ENCODE assay signal across 24 cellular contexts in the genomic region with DNA sequence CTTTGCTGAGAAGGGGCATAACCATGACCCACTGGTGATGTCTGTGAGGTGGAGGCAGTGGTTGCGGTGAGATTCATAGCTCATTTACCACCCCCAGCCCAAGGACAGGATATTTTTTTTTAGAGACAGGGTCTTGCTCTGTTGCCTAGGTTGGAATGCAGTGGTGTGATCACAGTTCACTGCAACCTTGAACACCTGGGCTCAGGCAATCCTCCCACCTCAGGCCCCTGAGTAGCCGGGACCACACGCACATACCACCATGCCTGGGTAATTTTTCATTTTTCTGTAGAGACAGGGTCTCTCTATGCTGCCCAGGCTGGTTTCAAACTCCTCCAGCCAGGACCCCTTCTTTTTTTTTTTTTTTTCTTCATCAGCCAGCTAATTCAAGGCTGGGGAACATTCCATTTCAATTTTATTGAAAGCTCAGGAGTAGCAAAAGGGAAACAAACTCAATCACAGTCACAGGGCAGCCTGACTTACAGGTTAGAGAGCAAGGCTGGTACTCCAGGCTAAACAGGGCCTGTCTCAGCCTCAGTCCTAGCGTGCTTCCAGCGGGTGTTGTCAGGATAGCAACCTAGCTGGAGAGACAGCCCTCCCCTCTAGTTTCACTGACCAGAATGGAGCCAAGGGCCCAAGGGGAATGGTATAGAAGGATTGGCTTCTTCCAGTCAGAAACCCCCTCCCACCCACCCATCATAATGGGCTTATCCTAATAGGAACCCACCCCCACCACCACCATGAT.
DNase-seq lines count a peak whose midpoint lies in the region; ATAC-seq, FAIRE-seq and TF ChIP-seq lines count a peak whose summit lies in the region.
"Had no signal": no experiment of that assay in that cellular context is flagged by ENCODE, and none has a peak within 500 bp of the region (broad histone marks: within the 10 kb centered on the region; RNA-seq: fewer than 3 reads in every experiment).

No MANE protein-coding gene starts in this region.

- BruUV-seq in K562 (replicated peaks; lab: Mats Ljungman, UMichigan), result no TSS peak

- no peaks in the 10 kb centered on the region for H3K79me2 ChIP-seq in K562 (ENCODE audit: control insufficient read depth, insufficient read depth, low read length)

- TF ChIP-seq RAD21 in K562 (CRISPR knock-in tag; conservative IDR thresholded peaks at IDR 0.05 in 1 of 2, IDR thresholded peaks at IDR 0.05 in 1 of 2), result no peak

- DNase-seq in activated CD8-positive, alpha-beta memory T cell treated with anti-CD3 and anti-CD28 coated beads, Interleukin-2, amount 10 ng/mL, durations not matched to agents 7 days and 5 days, result peak; percentile 12
- no peak for DNase-seq in activated CD8-positive, alpha-beta memory T cell treated with anti-CD3 and anti-CD28 coated beads, Interleukin-2, amount 50 U/mL, for 48 hours
- no peak for DNase-seq in K562 (ENCODE audit: extremely low read depth in 1 of 4, low spot score in 3 of 4)
- no peak for DNase-seq in neuronal stem cell (ENCODE audit: low spot score)
- no peak for DNase-seq in DMS153 (lab: John Stamatoyannopoulos, UW)
- no peak for DNase-seq in activated gamma-delta T cell (lab: John Stamatoyannopoulos, UW)
- DNase-seq in SKM-1 treated with dmso at 0.1 percent for 144 hours (lab: John Stamatoyannopoulos, UW; ENCODE audit: unreplicated experiment), result no peak
- no peak for DNase-seq in NCI-H69 (lab: John Stamatoyannopoulos, UW)
- DNase-seq: 8988T, ACHN, Calu3, H9, HFFc6, Kasumi-1, MV-4-11, NCI-H1105, NCI-H1436 treated with DMSO at 0.1 percent for 48 hours, NCI-H187 treated with DMSO at 0.1 percent for 48 hours, NCI-H446, NCI-H524 treated with DMSO at 0.1 percent for 48 hours, SHP77 treated with DMSO at 0.1 percent for 48 hours had no signal

- no peak overlapping the region for H2AK5ac ChIP-seq in neuronal stem cell (ENCODE audit: low read depth, low read length)

- H3K79me1 ChIP-seq in neuronal stem cell (ENCODE audit: low read depth, low read length), result no peaks in the 10 kb centered on the region

- peak overlapping the region; percentile 87 for H3K18ac ChIP-seq in neuronal stem cell (ENCODE audit: low read length)

- H3K9me1 ChIP-seq in K562 (ENCODE audit: control insufficient read depth, insufficient read depth, low read length), result no peaks in the 10 kb centered on the region

- H4K91ac ChIP-seq in neuronal stem cell (ENCODE audit: low read depth, low read length, poor library complexity), result no peak overlapping the region

- H2BK5ac ChIP-seq in neuronal stem cell (ENCODE audit: low read length), result no peak overlapping the region

- H2BK120ac ChIP-seq in neuronal stem cell (ENCODE audit: low read depth, low read length), result peak overlapping the region; percentile 77

- H3K23ac ChIP-seq in neuronal stem cell (ENCODE audit: low read depth, low read length, poor library complexity), result peak overlapping the region; percentile 77

- H3K27me3 Mint-ChIP-seq in activated CD8-positive, alpha-beta memory T cell treated with anti-CD3 and anti-CD28 coated beads, Interleukin-2, amount 10 ng/mL, durations not matched to agents 7 days and 5 days, result peaks cover 14% of the 10 kb centered on the region

- H3K36me3 Mint-ChIP-seq in activated CD8-positive, alpha-beta memory T cell treated with anti-CD3 and anti-CD28 coated beads, Interleukin-2, amount 10 ng/mL, durations not matched to agents 7 days and 5 days, result no peaks in the 10 kb centered on the region

- no peak overlapping the region for H3K4me3 Mint-ChIP-seq in activated CD8-positive, alpha-beta memory T cell treated with anti-CD3 and anti-CD28 coated beads, Interleukin-2, amount 10 ng/mL, durations not matched to agents 7 days and 5 days
- H3K4me3 Mint-ChIP-seq: GM23338, H9, HFFc6 had no signal

- H3K4me1 ChIP-seq in K562 (replicated peaks in 1 of 2; ENCODE audit: control insufficient read depth in 2 of 2, insufficient read depth in 2 of 2, low read length in 2 of 2) (peaks cover 0 to 4% of the 10 kb centered on the region in 2 experiments; a peak in 1 of 5 replicates), neuronal stem cell (ENCODE audit: control insufficient read depth in 2 of 2, insufficient read depth in 1 of 2, low read depth in 1 of 2, low read length in 2 of 2) (peaks cover 0 to 3% of the 10 kb centered on the region in 2 donors)

- no peak overlapping the region for H3K4ac ChIP-seq in neuronal stem cell (ENCODE audit: low read length)

- H3K36me3 ChIP-seq in K562 (ENCODE audit: control insufficient read depth, insufficient read depth, low read length) (no peaks in the 10 kb centered on the region), neuronal stem cell (replicated peaks in 1 of 2; ENCODE audit: control insufficient read depth in 2 of 2, insufficient read depth in 2 of 2, low read length in 2 of 2) (no peaks in the 10 kb centered on the region)

- no peak overlapping the region for H2BK12ac ChIP-seq in neuronal stem cell (ENCODE audit: low read length)

- in situ Hi-C loops in K562 (cut with MboI), result no loop called here

- no peaks in the 10 kb centered on the region for H4K20me1 ChIP-seq in K562 (replicated peaks; ENCODE audit: control insufficient read depth, insufficient read depth, low read length)

- 9% methylated on average over 5 of the region's 5 CpGs for WGBS in K562 (ENCODE audit: insufficient coverage, low coverage, missing lambda C conversion rate)
- WGBS in neuronal stem cell (ENCODE audit: extremely low coverage in 2 of 2, insufficient read length in 2 of 2, insufficient replicate concordance in 1 of 2), 2 donors, result no CpG with 5 or more reads among the region's 5 CpGs

- H3K9ac ChIP-seq in K562 (ENCODE audit: insufficient read depth in 1 of 2, low read depth in 2 of 2, low read length in 2 of 2) (no peak overlapping the region), neuronal stem cell (ENCODE audit: low read depth, low read length, poor library complexity) (no peak overlapping the region)

- ATAC-seq in activated CD8-positive, alpha-beta memory T cell treated with anti-CD3 and anti-CD28 coated beads, Interleukin-2, amount 10 ng/mL, durations not matched to agents 7 days and 5 days, result no peak
- ATAC-seq in K562, result peak; percentile 71
- ATAC-seq: Panc1 had no signal

- H2BK15ac ChIP-seq in neuronal stem cell (ENCODE audit: low read length), result peak overlapping the region; percentile 81

- intact Hi-C loops in K562 (cut with micrococcal nuclease), result loop anchor here (10.0 kb wide), 1 partner anchor 334 kb away; no protein-coding TSS in a partner anchor

- TF ChIP-seq POLR2A in K562 (conservative IDR thresholded peaks at IDR 0.05), result no peak

- H3K27me3 ChIP-seq in K562 (ENCODE audit: control insufficient read depth in 2 of 2, insufficient read depth in 2 of 2, low read length in 2 of 2) (peaks cover 62 to 73% of the 10 kb centered on the region in 2 experiments), neuronal stem cell (ENCODE audit: control insufficient read depth in 3 of 3, insufficient read depth in 3 of 3, low read depth in 1 of 3, low read length in 3 of 3) (peaks cover 0 to 6% (median 0%) of the 10 kb centered on the region in 3 experiments)

- CTCF ChIA-PET in activated CD8-positive, alpha-beta memory T cell treated with anti-CD3 and anti-CD28 coated beads, Interleukin-2, amount 10 ng/mL, durations not matched to agents 7 days and 5 days (lab: Charles Lee), result interaction anchor here (0.6 kb wide), 1 partner anchor 336 kb away, joined by 3 read pairs; no protein-coding TSS in a partner anchor
- CTCF ChIA-PET in K562 (lab: Yijun Ruan, JAX; ENCODE audit: low intra/inter-chr PET ratio), result no interaction called here

- H3K27ac Mint-ChIP-seq in activated CD8-positive, alpha-beta memory T cell treated with anti-CD3 and anti-CD28 coated beads, Interleukin-2, amount 10 ng/mL, durations not matched to agents 7 days and 5 days, result no peak overlapping the region
- H3K27ac Mint-ChIP-seq: GM23338, H9, HFFc6 had no signal

- no peak for FAIRE-seq in K562 (lab: Jason Lieb, UNC)

- no peak for TF ChIP-seq CTCF in K562 (IDR thresholded peaks at IDR 0.05 in 2 of 3, conservative IDR thresholded peaks at IDR 0.05 in 1 of 3; ENCODE audit: insufficient read depth in 2 of 3, low read depth in 1 of 3, low read length in 3 of 3)

- POLR2A ChIA-PET in K562 (lab: Yijun Ruan, JAX), result interaction anchor here (0.9 kb wide), 1 partner anchor 9 kb away, joined by 3 read pairs; no protein-coding TSS in a partner anchor

- no peak overlapping the region for H2AFZ ChIP-seq in K562 (ENCODE audit: low read depth, low read length)
- H2AFZ ChIP-seq in neuronal stem cell (ENCODE audit: low read length), result no peak overlapping the region

- peak overlapping the region; percentile 82 for H3K14ac ChIP-seq in neuronal stem cell (ENCODE audit: low read length)

- H3K4me1 Mint-ChIP-seq in activated CD8-positive, alpha-beta memory T cell treated with anti-CD3 and anti-CD28 coated beads, Interleukin-2, amount 10 ng/mL, durations not matched to agents 7 days and 5 days, result peaks cover 2% of the 10 kb centered on the region

- H3K9me3 ChIP-seq in K562 (replicated peaks; ENCODE audit: control insufficient read depth, insufficient read depth, low read depth, low read length) (no peaks in the 10 kb centered on the region), neuronal stem cell (replicated peaks in 1 of 2; ENCODE audit: control insufficient read depth in 2 of 2, insufficient read depth in 1 of 2, low read depth in 1 of 2, low read length in 2 of 2) (no peaks in the 10 kb centered on the region)

- H3K9me3 Mint-ChIP-seq in activated CD8-positive, alpha-beta memory T cell treated with anti-CD3 and anti-CD28 coated beads, Interleukin-2, amount 10 ng/mL, durations not matched to agents 7 days and 5 days (ENCODE audit: low read depth), result no peaks in the 10 kb centered on the region
- H3K9me3 Mint-ChIP-seq: GM23338, H9, HFFc6 had no signal

- no peak overlapping the region for H3K4me2 ChIP-seq in K562 (ENCODE audit: insufficient read depth, low read length)
- H3K4me2 ChIP-seq in neuronal stem cell (ENCODE audit: insufficient read depth, low read length, poor library complexity, severe bottlenecking), result no peak overlapping the region
- H3K4me2 ChIP-seq: GM23338 had no signal

- peak overlapping the region; percentile 94 for H4K8ac ChIP-seq in neuronal stem cell (ENCODE audit: low read depth, low read length)

- H3K4me3 ChIP-seq in K562 (no peak overlapping the region), neuronal stem cell (ENCODE audit: low read length in 2 of 2) (peak overlapping the region in 1 of 2 donors; percentile 0)
- H3K4me3 ChIP-seq: GM23338 had no signal

- no peak overlapping the region for H3K27ac ChIP-seq in K562 (ENCODE audit: extremely low read depth, low read depth, low read length)
- H3K27ac ChIP-seq in neuronal stem cell (replicated peaks; ENCODE audit: low read length), result no peak overlapping the region
- H3K27ac ChIP-seq: HL-60 had no signal

- no peak for TF ChIP-seq EP300 in K562 (IDR thresholded peaks at IDR 0.05; ENCODE audit: low read length)

TF ChIP-seq in K562, 482 proteins besides CTCF, POLR2A, EP300 and RAD21 (continues in another document):
- TF ChIP-seq POU5F1 (IDR thresholded peaks at IDR 0.05; ENCODE audit: borderline replicate concordance, low read depth, low read length, partially characterized antibody) (no peak), ZBTB1 (CRISPR knock-in tag; IDR thresholded peaks at IDR 0.05; ENCODE audit: borderline replicate concordance, low read depth) (no peak), KAT2B (IDR thresholded peaks at IDR 0.05; ENCODE audit: low read depth, low read length) (no peak), ETV1 (tag; conservative IDR thresholded peaks at IDR 0.05; ENCODE audit: low read depth) (no peak)
